In genomic region chr17:44765965-44766364, GRCh38 we compare ENCODE assay signal across 24 cellular contexts.
"Had no signal": no experiment of that assay in that cellular context is flagged by ENCODE, and none has a peak within 500 bp of the region (broad histone marks: within the 10 kb centered on the region; RNA-seq: fewer than 3 reads in every experiment).

No MANE protein-coding gene starts in this region.

- H3K4me1 ChIP-seq: Peyer's patch had no signal

- H3K4me1 Mint-ChIP-seq: T-helper 17 cell had no signal

- H3K27ac Mint-ChIP-seq: activated CD4-positive, alpha-beta memory T cell treated with anti-CD3 and anti-CD28 coated beads for 36 hours; activated CD4-positive, alpha-beta T cell treated with anti-CD3 and anti-CD28 coated beads, Interleukin-2, amount 10 ng/mL, durations not matched to agents 7 days and 5 days; activated naive CD8-positive, alpha-beta T cell; brain had no signal

- ATAC-seq: activated T-cell treated with anti-CD3 and anti-CD28 coated beads, Interleukin-2, amount 50 U/mL, for 4 hours; T-helper 17 cell had no signal

- H3K4me3 Mint-ChIP-seq: activated CD4-positive, alpha-beta memory T cell treated with anti-CD3 and anti-CD28 coated beads for 36 hours; activated CD4-positive, alpha-beta T cell treated with anti-CD3 and anti-CD28 coated beads, Interleukin-2, amount 10 ng/mL, durations not matched to agents 7 days and 5 days; activated naive CD8-positive, alpha-beta T cell; activated T-cell treated with anti-CD3 and anti-CD28 coated beads, Interleukin-2, amount 50 U/mL, for 4 hours; brain; T-helper 17 cell had no signal

- H3K9me3 Mint-ChIP-seq: activated CD4-positive, alpha-beta memory T cell treated with anti-CD3 and anti-CD28 coated beads for 36 hours; activated CD4-positive, alpha-beta T cell treated with anti-CD3 and anti-CD28 coated beads, Interleukin-2, amount 10 ng/mL, durations not matched to agents 7 days and 5 days; activated T-cell treated with anti-CD3 and anti-CD28 coated beads, Interleukin-2, amount 50 U/mL, for 4 hours; brain had no signal

- H3K36me3 Mint-ChIP-seq: activated CD4-positive, alpha-beta memory T cell treated with anti-CD3 and anti-CD28 coated beads for 36 hours; activated naive CD8-positive, alpha-beta T cell; brain had no signal

- H3K9me3 ChIP-seq: Peyer's patch had no signal

- H3K27me3 ChIP-seq: Peyer's patch had no signal

- H3K27ac ChIP-seq: Peyer's patch had no signal

- H3K4me3 ChIP-seq: Peyer's patch had no signal

- DNase-seq: activated CD4-positive, alpha-beta memory T cell treated with anti-CD3 and anti-CD28 coated beads for 36 hours; activated CD4-positive, alpha-beta T cell treated with anti-CD3 and anti-CD28 coated beads, Interleukin-2, amount 10 ng/mL, durations not matched to agents 7 days and 5 days; activated CD4-positive, CD25-positive, alpha-beta regulatory T cell; activated CD8-positive, alpha-beta memory T cell treated with anti-CD3 and anti-CD28 coated beads for 24 hours; activated effector memory CD4-positive, alpha-beta T cell treated with anti-CD3 and anti-CD28 coated beads, Interleukin-2, amount 50 U/mL, for 16 hours; activated naive CD4-positive, alpha-beta T cell treated with Interleukin-2 at 50 U/mL for 16 hours; activated T-cell treated with anti-CD3 and anti-CD28 coated beads, Interleukin-2, amount 50 U/mL, for 4 hours; Kasumi-1; KBM-7; NCI-H1048; NCI-H1417; NCI-H1930; NCI-H2107; NCI-H345; NCI-H510A; NCI-H526 treated with DMSO at 0.1 percent for 48 hours; NCI-H82; OCI-M1; Peyer's patch; SIG-M5; T-helper 17 cell; T-helper 9 cell had no signal

- H3K36me3 ChIP-seq: Peyer's patch had no signal
